Comparison of ENCODE assay signal across 1 cellular context in genomic region chr1:23530750-23531651, GRCh38.
TF ChIP-seq lines count a peak whose summit lies in the region.

A gene with protein sequence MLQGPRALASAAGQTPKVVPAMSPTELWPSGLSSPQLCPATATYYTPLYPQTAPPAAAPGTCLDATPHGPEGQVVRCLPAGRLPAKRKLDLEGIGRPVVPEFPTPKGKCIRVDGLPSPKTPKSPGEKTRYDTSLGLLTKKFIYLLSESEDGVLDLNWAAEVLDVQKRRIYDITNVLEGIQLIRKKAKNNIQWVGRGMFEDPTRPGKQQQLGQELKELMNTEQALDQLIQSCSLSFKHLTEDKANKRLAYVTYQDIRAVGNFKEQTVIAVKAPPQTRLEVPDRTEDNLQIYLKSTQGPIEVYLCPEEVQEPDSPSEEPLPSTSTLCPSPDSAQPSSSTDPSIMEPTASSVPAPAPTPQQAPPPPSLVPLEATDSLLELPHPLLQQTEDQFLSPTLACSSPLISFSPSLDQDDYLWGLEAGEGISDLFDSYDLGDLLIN (minus strand): TSS chr1:23531233. CDS start chr1:23530793, 440 bp downstream.

TF ChIP-seq in H1, 55 proteins besides CTCF, POLR2A, EP300 and RAD21 (continued from another document):
- TF ChIP-seq POLR2AphosphoS5 (IDR thresholded peaks at IDR 0.05; ENCODE audit: low read depth, low read length) (peak; percentile 77), SIRT6 (IDR thresholded peaks at IDR 0.05; ENCODE audit: low read length) (no peak), SP4 (IDR thresholded peaks at IDR 0.05; ENCODE audit: low read length) (peak; percentile 78), MAX (IDR thresholded peaks at IDR 0.05) (peak; percentile 84), ASH2L (IDR thresholded peaks at IDR 0.05; ENCODE audit: low read length) (peak; percentile 76), CHD7 (IDR thresholded peaks at IDR 0.05; ENCODE audit: insufficient replicate concordance, low read length) (no peak), CREB1 (IDR thresholded peaks at IDR 0.05) (peak; percentile 65), YY1 (IDR thresholded peaks at IDR 0.05; ENCODE audit: low read depth, low read length) (0 out of 2 replicates have a peak, but pooled peaks have one; percentile 42), KDM4A (IDR thresholded peaks at IDR 0.05; ENCODE audit: low read depth, low read length, severe bottlenecking) (peak; percentile 96)
- TF ChIP-seq, protein P1, sequence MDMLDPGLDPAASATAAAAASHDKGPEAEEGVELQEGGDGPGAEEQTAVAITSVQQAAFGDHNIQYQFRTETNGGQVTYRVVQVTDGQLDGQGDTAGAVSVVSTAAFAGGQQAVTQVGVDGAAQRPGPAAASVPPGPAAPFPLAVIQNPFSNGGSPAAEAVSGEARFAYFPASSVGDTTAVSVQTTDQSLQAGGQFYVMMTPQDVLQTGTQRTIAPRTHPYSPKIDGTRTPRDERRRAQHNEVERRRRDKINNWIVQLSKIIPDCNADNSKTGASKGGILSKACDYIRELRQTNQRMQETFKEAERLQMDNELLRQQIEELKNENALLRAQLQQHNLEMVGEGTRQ (IDR thresholded peaks at IDR 0.05; ENCODE audit: low read length) = no peak
- TF ChIP-seq, protein P2, sequence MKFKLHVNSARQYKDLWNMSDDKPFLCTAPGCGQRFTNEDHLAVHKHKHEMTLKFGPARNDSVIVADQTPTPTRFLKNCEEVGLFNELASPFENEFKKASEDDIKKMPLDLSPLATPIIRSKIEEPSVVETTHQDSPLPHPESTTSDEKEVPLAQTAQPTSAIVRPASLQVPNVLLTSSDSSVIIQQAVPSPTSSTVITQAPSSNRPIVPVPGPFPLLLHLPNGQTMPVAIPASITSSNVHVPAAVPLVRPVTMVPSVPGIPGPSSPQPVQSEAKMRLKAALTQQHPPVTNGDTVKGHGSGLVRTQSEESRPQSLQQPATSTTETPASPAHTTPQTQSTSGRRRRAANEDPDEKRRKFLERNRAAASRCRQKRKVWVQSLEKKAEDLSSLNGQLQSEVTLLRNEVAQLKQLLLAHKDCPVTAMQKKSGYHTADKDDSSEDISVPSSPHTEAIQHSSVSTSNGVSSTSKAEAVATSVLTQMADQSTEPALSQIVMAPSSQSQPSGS (IDR thresholded peaks at IDR 0.05; ENCODE audit: low read length) = no peak
- TF ChIP-seq, protein P3, sequence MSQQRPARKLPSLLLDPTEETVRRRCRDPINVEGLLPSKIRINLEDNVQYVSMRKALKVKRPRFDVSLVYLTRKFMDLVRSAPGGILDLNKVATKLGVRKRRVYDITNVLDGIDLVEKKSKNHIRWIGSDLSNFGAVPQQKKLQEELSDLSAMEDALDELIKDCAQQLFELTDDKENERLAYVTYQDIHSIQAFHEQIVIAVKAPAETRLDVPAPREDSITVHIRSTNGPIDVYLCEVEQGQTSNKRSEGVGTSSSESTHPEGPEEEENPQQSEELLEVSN (IDR thresholded peaks at IDR 0.05) = peak; percentile 98
